ENCODE assay signal across 8 cellular contexts in the genomic region with DNA sequence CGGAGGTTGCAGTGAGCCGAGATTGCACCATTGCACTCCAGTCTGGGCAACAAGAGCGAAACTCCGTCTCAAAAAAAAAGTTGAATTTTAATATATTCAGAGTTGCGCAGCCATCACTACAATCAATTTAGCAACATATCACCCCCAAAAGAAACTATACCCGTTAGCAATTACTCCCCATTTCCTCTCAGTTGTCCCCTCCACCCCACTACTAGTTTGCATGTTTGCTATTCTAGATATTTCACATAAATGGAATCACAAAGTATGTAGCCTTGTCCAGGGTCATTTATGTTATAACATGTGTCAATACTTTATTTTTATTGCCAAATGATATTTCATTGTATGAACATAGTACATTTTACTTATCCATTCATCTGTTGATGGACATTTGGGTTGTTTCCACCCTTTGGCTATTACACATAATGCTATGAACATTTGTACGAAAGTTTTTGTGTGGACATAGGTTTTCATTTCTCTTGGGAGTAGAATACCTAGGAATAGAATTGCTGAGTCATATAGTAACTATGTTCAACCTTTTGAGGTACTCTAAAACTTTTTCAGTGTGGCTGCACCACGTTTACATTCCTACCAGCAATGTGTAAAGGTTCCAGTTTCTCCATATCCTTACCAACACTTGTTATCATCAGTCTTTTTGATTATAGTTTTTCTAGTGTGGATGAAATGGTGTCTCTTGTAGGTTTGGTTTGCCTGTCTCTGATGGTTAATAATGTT. TPM values are rescaled to one million over a fixed set of nuclear protein-coding genes. Genes with fewer than 3 reads are reported as not detected.
DNase-seq lines count a peak whose midpoint lies in the region; ATAC-seq and TF ChIP-seq lines count a peak whose summit lies in the region.

No MANE protein-coding gene starts in this region.

- TF ChIP-seq CTCF in VCaP (conservative IDR thresholded peaks at IDR 0.05) (no peak), glutamatergic neuron (IDR thresholded peaks at IDR 0.05; ENCODE audit: partially characterized antibody, unreplicated experiment) (no peak), transverse colon (IDR thresholded peaks at IDR 0.05) (no peak)

- TF ChIP-seq EP300 in transverse colon (IDR thresholded peaks at IDR 0.05; ENCODE audit: low read depth) = no peak

- in situ Hi-C loops in transverse colon (cut with MboI; ENCODE audit: low pct_ligation_motif_present in 1 of 4, low pct_unique_long_range_greater_than_20kb in 1 of 4, low sequenced_read_pairs in 3 of 4) = no loop called here

- no peaks in the 10 kb centered on the region for H3K9me3 Mint-ChIP-seq in activated naive CD4-positive, alpha-beta T cell treated with anti-CD3 and anti-CD28 coated beads, Interleukin-2, amount 50 U/mL, for 24 hours
- peaks cover 16% of the 10 kb centered on the region for H3K9me3 Mint-ChIP-seq in glutamatergic neuron (ENCODE audit: unreplicated experiment)

- no peak overlapping the region for H3K4me3 ChIP-seq in transverse colon

- peak overlapping the region; percentile 96 for H3K4me3 Mint-ChIP-seq in activated naive CD4-positive, alpha-beta T cell treated with anti-CD3 and anti-CD28 coated beads, Interleukin-2, amount 50 U/mL, for 24 hours
- H3K4me3 Mint-ChIP-seq in glutamatergic neuron (ENCODE audit: unreplicated experiment) = peak overlapping the region; percentile 87

- no peak for ATAC-seq in HG03432 (IDR thresholded peaks at IDR 0.05; ENCODE audit: unreplicated experiment)
- ATAC-seq in GM21526 (IDR thresholded peaks at IDR 0.05; ENCODE audit: low FRiP score, unreplicated experiment) = no peak

- peaks cover 12% of the 10 kb centered on the region for H3K36me3 Mint-ChIP-seq in activated naive CD4-positive, alpha-beta T cell treated with anti-CD3 and anti-CD28 coated beads, Interleukin-2, amount 50 U/mL, for 24 hours
- H3K36me3 Mint-ChIP-seq in glutamatergic neuron (ENCODE audit: unreplicated experiment) = no peaks in the 10 kb centered on the region

- H3K36me3 ChIP-seq in transverse colon = no peaks in the 10 kb centered on the region

- 80 to 83% methylated on average over 2 to 8 of the region's 8 CpGs for WGBS in transverse colon (ENCODE audit: low coverage in 1 of 2), 2 donors

- H3K9me3 ChIP-seq in transverse colon = no peaks in the 10 kb centered on the region

- H3K27ac ChIP-seq in VCaP = peak overlapping the region; percentile 99
- peak overlapping the region; percentile 96 to 100 (median 99) for H3K27ac ChIP-seq in transverse colon

- TF ChIP-seq POLR2A in transverse colon (IDR thresholded peaks at IDR 0.05) = no peak

- peaks cover 35% of the 10 kb centered on the region for H3K4me1 Mint-ChIP-seq in activated naive CD4-positive, alpha-beta T cell treated with anti-CD3 and anti-CD28 coated beads, Interleukin-2, amount 50 U/mL, for 24 hours
- H3K4me1 Mint-ChIP-seq in glutamatergic neuron (ENCODE audit: low read depth, unreplicated experiment) = peaks cover 8% of the 10 kb centered on the region

- no peak for DNase-seq in activated naive CD4-positive, alpha-beta T cell treated with anti-CD3 and anti-CD28 coated beads, Interleukin-2, amount 50 U/mL, for 16 hours
- DNase-seq in glutamatergic neuron = no peak
- no peak for DNase-seq in transverse colon
- DNase-seq in NCI-H1092 treated with DMSO at 0.1 percent for 48 hours (lab: John Stamatoyannopoulos, UW) = no peak

- H3K27me3 ChIP-seq in transverse colon = no peaks in the 10 kb centered on the region

- peaks cover 11 to 20% (median 15%) of the 10 kb centered on the region in 4 donors for H3K4me1 ChIP-seq in transverse colon

- peak overlapping the region; percentile 85 for H3K27ac Mint-ChIP-seq in activated naive CD4-positive, alpha-beta T cell treated with anti-CD3 and anti-CD28 coated beads, Interleukin-2, amount 50 U/mL, for 24 hours
- H3K27ac Mint-ChIP-seq in glutamatergic neuron (ENCODE audit: unreplicated experiment) = peak overlapping the region; percentile 83

- no peaks in the 10 kb centered on the region for H3K27me3 Mint-ChIP-seq in activated naive CD4-positive, alpha-beta T cell treated with anti-CD3 and anti-CD28 coated beads, Interleukin-2, amount 50 U/mL, for 24 hours
- peaks cover 4% of the 10 kb centered on the region for H3K27me3 Mint-ChIP-seq in glutamatergic neuron (ENCODE audit: unreplicated experiment)

- intact Hi-C loops in transverse colon (cut with DNase I; ENCODE audit: low total_unique reads) = loop anchor here (5.0 kb wide), 1 partner anchor 149 kb away; no protein-coding TSS in a partner anchor

RNA-seq across cellular contexts. Expression of a gene that starts 2.2 kb away (rescaled TPM):
- 28.2 TPM for total RNA-seq in glutamatergic neuron (ENCODE audit: unreplicated experiment)
- total RNA-seq in transverse colon = 10 to 100 TPM in 2 of 4 donors, 1 to 10 TPM in 2; 6.6 to 21.8 (median 14.3) TPM
